11 cellular contexts compared by ENCODE assay signal in genomic region chr19:53877361-53877766, GRCh38. TPM values are rescaled to one million over a fixed set of nuclear protein-coding genes. Genes with fewer than 3 reads are reported as not detected.
A peak's percentile ranks its signal among the peaks of the same experiment; 100 is the strongest.
DNase-seq lines count a peak whose midpoint lies in the region; ATAC-seq, FAIRE-seq and TF ChIP-seq lines count a peak whose summit lies in the region.
"Had no signal": no experiment of that assay in that cellular context is flagged by ENCODE, and none has a peak within 500 bp of the region (broad histone marks: within the 10 kb centered on the region; RNA-seq: fewer than 3 reads in every experiment).

No MANE protein-coding gene starts in this region.

- TF ChIP-seq CTCF in GM23338 (conservative IDR thresholded peaks at IDR 0.05; ENCODE audit: low read depth in 2 of 2) (no peak), neural crest cell (conservative IDR thresholded peaks at IDR 0.05) (no peak)

- H3K36me3 ChIP-seq in GM23338 (ENCODE audit: insufficient read depth), result peaks cover 10% of the 10 kb centered on the region; the same call in 1 of the 2 replicates

- H3K27ac Mint-ChIP-seq in GM23338 (no peak overlapping the region), neural crest cell (ENCODE audit: unreplicated experiment) (no peak overlapping the region)
- H3K27ac Mint-ChIP-seq in activated naive CD4-positive, alpha-beta T cell treated with anti-CD3 and anti-CD28 coated beads, Interleukin-2, amount 50 U/mL, for 72 hours, result peak overlapping the region; percentile 7 to 45

- H3K79me2 ChIP-seq in GM23338 (replicated peaks; ENCODE audit: insufficient read depth), result no peaks in the 10 kb centered on the region; the same call in 1 of the 2 replicates

- ATAC-seq in GM23338, result no peak
- no peak for ATAC-seq in activated naive CD4-positive, alpha-beta T cell treated with anti-CD3 and anti-CD28 coated beads, Interleukin-2, amount 50 U/mL, for 72 hours
- ATAC-seq in GM21737 (IDR thresholded peaks at IDR 0.05; ENCODE audit: unreplicated experiment), result no peak
- ATAC-seq in GM19455 (IDR thresholded peaks at IDR 0.05; ENCODE audit: unreplicated experiment), result no peak
- ATAC-seq: mucosa of descending colon had no signal

- H3K4me1 Mint-ChIP-seq in GM23338, result peaks cover 27% of the 10 kb centered on the region
- peaks cover 6% of the 10 kb centered on the region for H3K4me1 Mint-ChIP-seq in neural crest cell

- H3K27me3 ChIP-seq in GM23338 (ENCODE audit: insufficient read depth), result no peaks in the 10 kb centered on the region

- no peaks in the 10 kb centered on the region for H3K9me2 ChIP-seq in GM23338 (ENCODE audit: insufficient read depth)

- H3F3A ChIP-seq in GM23338 (replicated peaks; ENCODE audit: low read depth), result peaks cover 19% of the 10 kb centered on the region

- no peak overlapping the region for H3K4me2 ChIP-seq in GM23338

- H3K4me3 Mint-ChIP-seq in GM23338 (no peak overlapping the region; the same call in 2 of the 3 replicates), neural crest cell (peak overlapping the region; percentile 44)

- FAIRE-seq in RCC 7860 (lab: Jason Lieb, UNC), result no peak
- FAIRE-seq: G401.6, small intestine had no signal

- H3K27ac ChIP-seq in GM23338 (ENCODE audit: low read depth), result no peak overlapping the region

- H2AFZ ChIP-seq in GM23338, result no peak overlapping the region

- peaks cover 3% of the 10 kb centered on the region; the same call in 1 of the 2 replicates for H4K20me1 ChIP-seq in GM23338 (replicated peaks; ENCODE audit: insufficient read depth)

- H3K27me3 Mint-ChIP-seq in GM23338 (ENCODE audit: insufficient read depth, low read depth, poor library complexity) (peaks cover 17% of the 10 kb centered on the region), neural crest cell (ENCODE audit: low read depth) (peaks cover 3% of the 10 kb centered on the region)

- H3K4me1 ChIP-seq in GM23338 (ENCODE audit: insufficient read depth), result peaks cover 31% of the 10 kb centered on the region

- H3K9me3 Mint-ChIP-seq in GM23338 (no peaks in the 10 kb centered on the region), neural crest cell (no peaks in the 10 kb centered on the region)
- no peaks in the 10 kb centered on the region for H3K9me3 Mint-ChIP-seq in activated naive CD4-positive, alpha-beta T cell treated with anti-CD3 and anti-CD28 coated beads, Interleukin-2, amount 50 U/mL, for 72 hours

- H3K36me3 Mint-ChIP-seq in GM23338 (ENCODE audit: low read depth) (peaks cover 25% of the 10 kb centered on the region), neural crest cell (ENCODE audit: low read depth) (peaks cover 9% of the 10 kb centered on the region)
- H3K36me3 Mint-ChIP-seq in activated naive CD4-positive, alpha-beta T cell treated with anti-CD3 and anti-CD28 coated beads, Interleukin-2, amount 50 U/mL, for 72 hours, result peaks cover 17 to 35% of the 10 kb centered on the region in 2 donors

- DNase-seq in GM23338 (ENCODE audit: low spot score) (peak; percentile 34), RCC 7860 (ENCODE audit: low spot score) (peak; percentile 18), neural crest cell (ENCODE audit: low read depth, low spot score) (no peak), SKM-1 treated with dmso at 0.1 percent for 144 hours (lab: John Stamatoyannopoulos, UW; ENCODE audit: unreplicated experiment) (no peak)
- DNase-seq in activated naive CD4-positive, alpha-beta T cell treated with anti-CD3 and anti-CD28 coated beads, Interleukin-2, amount 50 U/mL, for 72 hours (ENCODE audit: low spot score in 2 of 2), result peak in 1 of 2 donors; percentile 34
- DNase-seq: mucosa of descending colon, NCI-H510A, small intestine had no signal

- H3K4me3 ChIP-seq in GM23338, result no peak overlapping the region
- H3K4me3 ChIP-seq: mucosa of descending colon had no signal

TF ChIP-seq in GM23338, 12 proteins besides CTCF, POLR2A, EP300 and RAD21 (continues in another document):
- TF ChIP-seq ZNF331 (CRISPR knock-in tag; IDR thresholded peaks at IDR 0.05; ENCODE audit: low read depth) (no peak), EZH2 (IDR thresholded peaks at IDR 0.05; ENCODE audit: low read depth, unreplicated experiment) (no peak), STAT1 (IDR thresholded peaks at IDR 0.05; ENCODE audit: unreplicated experiment) (no peak)
- TF ChIP-seq, protein P1, sequence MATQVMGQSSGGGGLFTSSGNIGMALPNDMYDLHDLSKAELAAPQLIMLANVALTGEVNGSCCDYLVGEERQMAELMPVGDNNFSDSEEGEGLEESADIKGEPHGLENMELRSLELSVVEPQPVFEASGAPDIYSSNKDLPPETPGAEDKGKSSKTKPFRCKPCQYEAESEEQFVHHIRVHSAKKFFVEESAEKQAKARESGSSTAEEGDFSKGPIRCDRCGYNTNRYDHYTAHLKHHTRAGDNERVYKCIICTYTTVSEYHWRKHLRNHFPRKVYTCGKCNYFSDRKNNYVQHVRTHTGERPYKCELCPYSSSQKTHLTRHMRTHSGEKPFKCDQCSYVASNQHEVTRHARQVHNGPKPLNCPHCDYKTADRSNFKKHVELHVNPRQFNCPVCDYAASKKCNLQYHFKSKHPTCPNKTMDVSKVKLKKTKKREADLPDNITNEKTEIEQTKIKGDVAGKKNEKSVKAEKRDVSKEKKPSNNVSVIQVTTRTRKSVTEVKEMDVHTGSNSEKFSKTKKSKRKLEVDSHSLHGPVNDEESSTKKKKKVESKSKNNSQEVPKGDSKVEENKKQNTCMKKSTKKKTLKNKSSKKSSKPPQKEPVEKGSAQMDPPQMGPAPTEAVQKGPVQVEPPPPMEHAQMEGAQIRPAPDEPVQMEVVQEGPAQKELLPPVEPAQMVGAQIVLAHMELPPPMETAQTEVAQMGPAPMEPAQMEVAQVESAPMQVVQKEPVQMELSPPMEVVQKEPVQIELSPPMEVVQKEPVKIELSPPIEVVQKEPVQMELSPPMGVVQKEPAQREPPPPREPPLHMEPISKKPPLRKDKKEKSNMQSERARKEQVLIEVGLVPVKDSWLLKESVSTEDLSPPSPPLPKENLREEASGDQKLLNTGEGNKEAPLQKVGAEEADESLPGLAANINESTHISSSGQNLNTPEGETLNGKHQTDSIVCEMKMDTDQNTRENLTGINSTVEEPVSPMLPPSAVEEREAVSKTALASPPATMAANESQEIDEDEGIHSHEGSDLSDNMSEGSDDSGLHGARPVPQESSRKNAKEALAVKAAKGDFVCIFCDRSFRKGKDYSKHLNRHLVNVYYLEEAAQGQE (IDR thresholded peaks at IDR 0.05; ENCODE audit: unreplicated experiment), result no peak

RNA-seq across cellular contexts. Expression of gene PRKCG, which starts 4.6 kb away (rescaled TPM):
- total RNA-seq in GM23338 (2014; rRNA removed; shearing (Covaris generic)), result 11.1 and 15.9 TPM in 2 replicates
- polyA plus RNA-seq in GM23338 (2016; fragmentation: Nextera tagmentation; extraction: Ambion mirVana), result 14.9 and 15.4 TPM in 2 replicates
- total RNA-seq in activated naive CD4-positive, alpha-beta T cell treated with anti-CD3 and anti-CD28 coated beads, Interleukin-2, amount 50 U/mL, for 72 hours, result under 1 TPM in 1 of 2 donors, not detected in 1; 0.10 TPM
- 0.55 and 0.65 TPM in 2 replicates for total RNA-seq in neural crest cell

RNA-seq across cellular contexts. Expression of gene MYADM, which starts 9.7 kb away (rescaled TPM):
- 40.5 and 57.1 TPM in 2 replicates for total RNA-seq in GM23338 (2014; rRNA removed; shearing (Covaris generic))
- 43.6 and 49.9 TPM in 2 replicates for polyA plus RNA-seq in GM23338 (2016; fragmentation: Nextera tagmentation; extraction: Ambion mirVana)
- total RNA-seq in activated naive CD4-positive, alpha-beta T cell treated with anti-CD3 and anti-CD28 coated beads, Interleukin-2, amount 50 U/mL, for 72 hours, result 10 to 100 TPM; 33.1 to 89.8 TPM
- total RNA-seq in neural crest cell, result 15.0 and 19.1 TPM in 2 replicates

RNA-seq across cellular contexts. Expression of gene CACNG7, which starts 31.7 kb away (rescaled TPM):
- total RNA-seq in GM23338 (2014; rRNA removed; shearing (Covaris generic)), result 15.6 and 17.9 TPM in 2 replicates
- polyA plus RNA-seq in GM23338 (2016; fragmentation: Nextera tagmentation; extraction: Ambion mirVana), result 9.4 and 9.8 TPM in 2 replicates
- total RNA-seq in activated naive CD4-positive, alpha-beta T cell treated with anti-CD3 and anti-CD28 coated beads, Interleukin-2, amount 50 U/mL, for 72 hours, result not detected
- 25.3 and 26.4 TPM in 2 replicates for total RNA-seq in neural crest cell

RNA-seq across cellular contexts. Expression of gene NLRP12, which starts 53.2 kb away (rescaled TPM):
- 7.5 and 8.4 TPM in 2 replicates for total RNA-seq in GM23338 (2014; rRNA removed; shearing (Covaris generic))
- polyA plus RNA-seq in GM23338 (2016; fragmentation: Nextera tagmentation; extraction: Ambion mirVana), result 1.9 and 2.6 TPM in 2 replicates
- total RNA-seq in activated naive CD4-positive, alpha-beta T cell treated with anti-CD3 and anti-CD28 coated beads, Interleukin-2, amount 50 U/mL, for 72 hours, result not detected
- total RNA-seq in neural crest cell, result not detected in 2 replicates

Comparison
In these comparisons a context has a peak if more than half of its experiments do, and no peak if none do; other contexts are left out.
1. DNase-seq: peak in GM23338 (single experiment) and RCC 7860 (single experiment); none in neural crest cell (single experiment) and SKM-1 treated with dmso at 0.1 percent for 144 hours (single experiment).
2. H3K27ac Mint-ChIP-seq: peak in activated naive CD4-positive, alpha-beta T cell treated with anti-CD3 and anti-CD28 coated beads, Interleukin-2, amount 50 U/mL, for 72 hours (2 of 2); none in GM23338 (single experiment) and neural crest cell (single experiment).
3. RNA of gene CACNG7, which starts 31.7 kb away (total RNA-seq): 25.3 to 26.4 TPM in neural crest cell and 15.6 to 17.9 TPM in GM23338; not detected in activated naive CD4-positive, alpha-beta T cell treated with anti-CD3 and anti-CD28 coated beads, Interleukin-2, amount 50 U/mL, for 72 hours; every median in the first group is over 10 times any median in the second.